In the genomic region with DNA sequence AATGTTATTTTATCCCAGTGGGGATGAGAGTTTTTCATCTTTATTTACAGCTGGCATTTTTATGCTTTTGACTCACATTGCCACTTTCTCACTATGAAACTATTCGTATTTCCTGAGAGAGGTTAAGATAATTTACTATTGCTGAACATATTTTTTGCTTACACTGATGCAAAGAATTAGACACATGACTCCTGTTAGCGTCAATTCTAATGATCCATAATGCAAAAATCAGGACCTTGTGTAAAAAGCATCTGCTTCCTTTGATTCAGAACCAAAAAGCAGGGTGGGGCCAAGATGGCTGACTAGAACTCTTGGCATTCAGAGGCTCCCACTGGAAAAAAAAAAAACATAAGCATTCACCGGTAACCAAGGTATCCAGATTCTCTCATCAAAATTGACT, we compare ENCODE assay signal across 19 cellular contexts.
"Had no signal": no experiment of that assay in that cellular context is flagged by ENCODE, and none has a peak within 500 bp of the region (broad histone marks: within the 10 kb centered on the region; RNA-seq: fewer than 3 reads in every experiment).

No MANE protein-coding gene starts in this region.

- H3K4me1 ChIP-seq: breast epithelium, left lung, thyroid gland had no signal

- H3K27me3 Mint-ChIP-seq: activated CD4-positive, alpha-beta T cell treated with anti-CD3 and anti-CD28 coated beads, Interleukin-2, amount 10 ng/mL, durations not matched to agents 24 days and 14 days; activated CD8-positive, alpha-beta T cell treated with anti-CD3 and anti-CD28 coated beads for 36 hours; activated T-cell treated with anti-CD3 and anti-CD28 coated beads, Interleukin-2, amount 50 U/mL, for 24 hours had no signal

- H3K4me1 Mint-ChIP-seq: activated CD4-positive, alpha-beta T cell treated with anti-CD3 and anti-CD28 coated beads, Interleukin-2, amount 10 ng/mL, durations not matched to agents 24 days and 14 days had no signal

- H3K79me2 ChIP-seq: hepatocyte had no signal

- H3K27me3 ChIP-seq: breast epithelium, hepatocyte, left lung, thyroid gland had no signal

- H3K4me3 ChIP-seq: breast epithelium, hepatocyte, left lung, thyroid gland had no signal

- H3K4me3 Mint-ChIP-seq: activated CD4-positive, alpha-beta T cell treated with anti-CD3 and anti-CD28 coated beads, Interleukin-2, amount 10 ng/mL, durations not matched to agents 24 days and 14 days; activated CD8-positive, alpha-beta T cell treated with anti-CD3 and anti-CD28 coated beads for 36 hours; activated naive CD4-positive, alpha-beta T cell treated with anti-CD3 and anti-CD28 coated beads for 36 hours; activated T-cell treated with anti-CD3 and anti-CD28 coated beads, Interleukin-2, amount 50 U/mL, for 24 hours; mesothelial cell of epicardium; nephron progenitor cell had no signal

- DNase-seq: activated CD4-positive, alpha-beta T cell treated with anti-CD3 and anti-CD28 coated beads, Interleukin-2, amount 10 ng/mL, durations not matched to agents 24 days and 14 days; activated CD4-positive, CD25-positive, alpha-beta regulatory T cell; activated CD8-positive, alpha-beta T cell treated with anti-CD3 and anti-CD28 coated beads for 36 hours; activated naive CD4-positive, alpha-beta T cell treated with anti-CD3 and anti-CD28 coated beads for 36 hours; activated T-cell treated with anti-CD3 and anti-CD28 coated beads, Interleukin-2, amount 50 U/mL, for 24 hours; effector CD4-positive, alpha-beta T cell; foreskin fibroblast; left lung; nephron progenitor cell; occipital lobe; retina; stimulated activated CD4-positive, alpha-beta T cell treated with anti-CD3 and anti-CD28 coated beads, Interleukin-2, amount 100 ng/mL, for 24 hours; stimulated activated naive CD4-positive, alpha-beta T cell treated with Interleukin-2 at 50 U/mL for 16 hours; T1000; thyroid gland had no signal

- H3K4me2 ChIP-seq: hepatocyte had no signal

- H3K9me3 ChIP-seq: thyroid gland had no signal

- H2AFZ ChIP-seq: hepatocyte had no signal

- ATAC-seq: activated CD8-positive, alpha-beta T cell treated with anti-CD3 and anti-CD28 coated beads for 36 hours; left lung had no signal

- H3K27ac ChIP-seq: breast epithelium, hepatocyte, left lung, thyroid gland had no signal

- H3K36me3 ChIP-seq: breast epithelium, left lung, thyroid gland had no signal

- H3K27ac Mint-ChIP-seq: activated CD4-positive, alpha-beta T cell treated with anti-CD3 and anti-CD28 coated beads, Interleukin-2, amount 10 ng/mL, durations not matched to agents 24 days and 14 days; activated CD8-positive, alpha-beta T cell treated with anti-CD3 and anti-CD28 coated beads for 36 hours; activated naive CD4-positive, alpha-beta T cell treated with anti-CD3 and anti-CD28 coated beads for 36 hours; activated T-cell treated with anti-CD3 and anti-CD28 coated beads, Interleukin-2, amount 50 U/mL, for 24 hours; activated T-helper 2 cell treated with anti-CD3 and anti-CD28 coated beads, Interferon-gamma antibody, Interleukin-2, Interleukin-4, amounts not matched to agents 10 μg/mL and 5 μg/mL and 100 μg/mL, durations not matched to agents 14 hours and 24 hours and 36 hours; mesothelial cell of epicardium; nephron progenitor cell had no signal
